In the genomic region with DNA sequence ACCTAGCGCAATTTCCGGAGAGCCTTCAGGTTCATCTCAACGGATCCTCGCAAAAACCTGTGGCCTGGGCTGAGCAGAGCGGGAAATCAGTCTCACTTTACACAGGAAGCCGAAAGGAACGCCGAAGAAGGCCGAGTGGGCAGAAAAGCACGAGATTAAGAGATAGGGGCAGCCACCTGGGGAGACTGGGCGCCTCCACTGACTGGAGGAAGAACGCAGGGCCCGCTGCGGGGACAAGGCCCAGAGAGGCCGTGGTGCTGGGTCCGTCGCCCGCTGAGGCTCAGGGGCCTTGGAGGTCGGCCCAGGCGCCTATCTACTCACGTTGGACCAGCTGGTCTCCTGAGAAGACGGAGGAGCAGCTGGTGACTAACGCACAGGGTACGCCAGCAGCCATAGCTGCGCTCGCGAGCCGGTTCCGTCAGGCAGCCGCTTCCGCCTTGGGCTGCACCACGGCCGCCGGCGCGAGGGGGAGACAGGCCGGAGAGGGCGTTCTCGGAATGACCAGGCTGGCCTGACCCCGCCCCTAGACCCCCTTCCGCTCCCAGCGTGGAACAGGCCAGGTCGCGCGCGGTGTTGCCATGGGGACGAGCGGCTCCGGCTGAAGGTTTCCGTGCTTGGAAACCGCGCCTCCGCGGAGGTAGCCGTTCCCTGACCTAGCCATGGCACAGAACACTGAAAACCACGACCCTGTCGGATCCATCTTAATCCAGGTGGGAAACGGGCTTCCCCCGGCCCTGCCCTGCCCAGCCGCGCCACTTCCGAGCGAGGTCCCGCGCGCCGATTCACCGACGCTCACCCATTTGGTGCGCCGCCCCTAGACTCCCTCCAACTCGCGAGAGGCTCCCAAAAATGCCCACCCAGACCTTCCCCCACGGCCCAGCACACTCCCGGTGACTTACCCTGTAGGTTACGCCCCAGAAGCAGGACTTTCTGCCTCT, we compare ENCODE assay signal across 8 cellular contexts. TPM values are rescaled to one million over a fixed set of nuclear protein-coding genes. Genes with fewer than 3 reads are reported as not detected.
DNase-seq lines count a peak whose midpoint lies in the region; ATAC-seq, FAIRE-seq and TF ChIP-seq lines count a peak whose summit lies in the region.

A gene with protein sequence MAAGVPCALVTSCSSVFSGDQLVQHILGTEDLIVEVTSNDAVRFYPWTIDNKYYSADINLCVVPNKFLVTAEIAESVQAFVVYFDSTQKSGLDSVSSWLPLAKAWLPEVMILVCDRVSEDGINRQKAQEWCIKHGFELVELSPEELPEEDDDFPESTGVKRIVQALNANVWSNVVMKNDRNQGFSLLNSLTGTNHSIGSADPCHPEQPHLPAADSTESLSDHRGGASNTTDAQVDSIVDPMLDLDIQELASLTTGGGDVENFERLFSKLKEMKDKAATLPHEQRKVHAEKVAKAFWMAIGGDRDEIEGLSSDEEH (minus strand): TSS at position 424 of the 938 bp plus-strand sequence. CDS start 30 bp downstream, at position 394.
A gene (plus strand): TSS at position 549 of the 938 bp plus-strand sequence. CDS start 111 bp downstream, at position 660.

- no peaks in the 10 kb centered on the region for H3K36me3 ChIP-seq in H1 (ENCODE audit: control insufficient read depth in 2 of 4, insufficient read depth in 4 of 4, low read length in 3 of 4)
- H3K36me3 ChIP-seq in mesenchymal stem cell (ENCODE audit: control insufficient read depth in 1 of 2, insufficient read depth in 2 of 2, low read depth in 1 of 2, low read length in 2 of 2) = no peaks in the 10 kb centered on the region

- H2AK5ac ChIP-seq in H1 (ENCODE audit: low read depth, low read length) (no peak within 1 kb of the TSS), mesenchymal stem cell (ENCODE audit: low read length, severe bottlenecking) (no peak within 1 kb of the TSS)

- peaks cover 38% of the 10 kb centered on the region for H3K4me1 Mint-ChIP-seq in activated CD8-positive, alpha-beta memory T cell treated with anti-CD3 and anti-CD28 coated beads, Interleukin-2, amount 10 ng/mL, durations not matched to agents 7 days and 5 days

- peak within 1 kb of the TSS; percentile 89 for H3K4me3 Mint-ChIP-seq in activated CD8-positive, alpha-beta memory T cell treated with anti-CD3 and anti-CD28 coated beads, Interleukin-2, amount 10 ng/mL, durations not matched to agents 7 days and 5 days

- peak; percentile 12 to 80 for TF ChIP-seq POLR2A in H1 (IDR thresholded peaks at IDR 0.05; ENCODE audit: control extremely low read depth in 1 of 2, low read depth in 2 of 2, low read length in 2 of 2)

- H3K9me3 Mint-ChIP-seq in activated CD8-positive, alpha-beta memory T cell treated with anti-CD3 and anti-CD28 coated beads, Interleukin-2, amount 10 ng/mL, durations not matched to agents 7 days and 5 days (ENCODE audit: low read depth) = no peaks in the 10 kb centered on the region

- H3K14ac ChIP-seq in H1 (ENCODE audit: insufficient read length) = no peak within 1 kb of the TSS
- H3K14ac ChIP-seq in mesenchymal stem cell (ENCODE audit: low read length in 2 of 2) = peak within 1 kb of the TSS in 1 of 2 experiments; percentile 63

- WGBS in H1 (ENCODE audit: extremely low coverage in 1 of 2, insufficient coverage in 1 of 2, insufficient read length in 1 of 2, insufficient replicate concordance in 2 of 2, low coverage in 1 of 2, low lambda C conversion rate in 2 of 2, missing lambda C conversion rate in 1 of 2), 2 experiments = 2% methylated on average over 66 of the region's 76 CpGs; no CpG with 5 or more reads in 1 of the 2 experiments
- under 1% methylated on average over 76 of the region's 76 CpGs for WGBS in mesenchymal stem cell

- CTCF ChIA-PET in activated CD8-positive, alpha-beta memory T cell treated with anti-CD3 and anti-CD28 coated beads, Interleukin-2, amount 10 ng/mL, durations not matched to agents 7 days and 5 days (lab: Charles Lee) = interaction anchor here (0.7 to 1.5 kb wide), 2 partner anchors 158 to 351 kb away, joined by 3 read pairs; no protein-coding TSS in a partner anchor
- CTCF ChIA-PET in H1 (lab: Charles Lee; ENCODE audit: partially characterized antibody) = interaction anchor here (0.6 to 1.7 kb wide), 4 partner anchors 14 to 393 kb away, joined by 3 to 4 read pairs (median 3); no protein-coding TSS in a partner anchor

- H4K8ac ChIP-seq in H1 (ENCODE audit: extremely low read depth, insufficient read depth, low read length) (peak within 1 kb of the TSS; percentile 94), mesenchymal stem cell (ENCODE audit: low read length) (peak within 1 kb of the TSS; percentile 97)

- H4K91ac ChIP-seq in H1 (replicated peaks; ENCODE audit: insufficient read length, low read length) (no peak within 1 kb of the TSS), mesenchymal stem cell (ENCODE audit: low read length) (peak within 1 kb of the TSS; percentile 86)

- H3K79me2 ChIP-seq in H1 (ENCODE audit: control insufficient read depth in 1 of 2, insufficient read depth in 2 of 2, low read length in 2 of 2) = peaks cover 2 to 44% of the 10 kb centered on the region in 2 experiments; a peak in 3 of 4 replicates

- no peak within 1 kb of the TSS for H3K56ac ChIP-seq in H1 (replicated peaks; ENCODE audit: insufficient read length, low read depth, low read length)

- H2BK5ac ChIP-seq in H1 (ENCODE audit: low read depth, low read length) (peak within 1 kb of the TSS; percentile 69), mesenchymal stem cell (ENCODE audit: low read depth, low read length, poor library complexity, severe bottlenecking) (peak within 1 kb of the TSS; percentile 54)

- peaks cover 4% of the 10 kb centered on the region for H3K27me3 Mint-ChIP-seq in activated CD8-positive, alpha-beta memory T cell treated with anti-CD3 and anti-CD28 coated beads, Interleukin-2, amount 10 ng/mL, durations not matched to agents 7 days and 5 days

- DNase-seq in COR-L47 (lab: John Stamatoyannopoulos, UW) (peak; percentile 95), HT1080 (ENCODE audit: low read depth) (peak; percentile 98), NOMO-1 (lab: John Stamatoyannopoulos, UW; ENCODE audit: unreplicated experiment in 2 of 2) (peak; percentile 93 to 94), H1 (ENCODE audit: low read depth in 1 of 2, low spot score in 2 of 2) (peak; percentile 84 to 100), mesenchymal stem cell (peak; percentile 98)
- DNase-seq in activated CD8-positive, alpha-beta memory T cell treated with anti-CD3 and anti-CD28 coated beads, Interleukin-2, amount 10 ng/mL, durations not matched to agents 7 days and 5 days = peak; percentile 99
- DNase-seq in stimulated activated CD8-positive, alpha-beta memory T cell treated with anti-CD3 and anti-CD28 coated beads, Interleukin-12 subunit alpha, Interleukin-12 subunit beta, amount 100 ng/mL, for 24 hours (ENCODE audit: extremely low read depth) = peak; percentile 95

- H3K4me3 ChIP-seq in H1 (ENCODE audit: extremely low read depth in 1 of 4, insufficient read depth in 2 of 4, low read depth in 3 of 4, low read length in 4 of 4) = peak within 1 kb of the TSS; percentile 64 to 95 (median 90)
- peak within 1 kb of the TSS; percentile 78 to 98 for H3K4me3 ChIP-seq in mesenchymal stem cell (ENCODE audit: insufficient read depth in 1 of 2, low read depth in 1 of 2, low read length in 2 of 2)

- H3K18ac ChIP-seq in H1 (ENCODE audit: extremely low read depth, low read length) (peak within 1 kb of the TSS; percentile 11; the same call in 1 of the 2 replicates), mesenchymal stem cell (ENCODE audit: low read depth in 1 of 2, low read length in 2 of 2) (peak within 1 kb of the TSS; percentile 74 to 94)

- no peak within 1 kb of the TSS for H2BK20ac ChIP-seq in H1 (ENCODE audit: low read length)

- ATAC-seq in GM21367 (IDR thresholded peaks at IDR 0.05; ENCODE audit: unreplicated experiment) = peak; percentile 87
- peak; percentile 97 for ATAC-seq in activated CD8-positive, alpha-beta memory T cell treated with anti-CD3 and anti-CD28 coated beads, Interleukin-2, amount 10 ng/mL, durations not matched to agents 7 days and 5 days

- H3K4ac ChIP-seq in H1 (replicated peaks; ENCODE audit: insufficient read length, low read depth, low read length) (no peak within 1 kb of the TSS), mesenchymal stem cell (ENCODE audit: low read depth in 1 of 2, low read length in 2 of 2) (peak within 1 kb of the TSS in 1 of 2 experiments; percentile 75)

- H2AFZ ChIP-seq in H1 (ENCODE audit: low read length) = peak within 1 kb of the TSS; percentile 93
- peak within 1 kb of the TSS; percentile 83 for H2AFZ ChIP-seq in mesenchymal stem cell (ENCODE audit: low read depth, low read length)

- H3K23ac ChIP-seq in H1 (ENCODE audit: insufficient read length) = no peak within 1 kb of the TSS
- H3K23ac ChIP-seq in mesenchymal stem cell (ENCODE audit: low read length in 2 of 2) = no peak within 1 kb of the TSS

- no peak for TF ChIP-seq CTCF in H1 (IDR thresholded peaks at IDR 0.05; ENCODE audit: control extremely low read depth in 1 of 3, insufficient read depth in 1 of 3, low read depth in 1 of 3, low read length in 3 of 3)

- TF ChIP-seq EP300 in H1 (IDR thresholded peaks at IDR 0.05; ENCODE audit: borderline replicate concordance in 1 of 2, low read depth in 2 of 2, low read length in 2 of 2) = peak in 1 of 2 experiments; percentile 100; a peak in 2 of 3 replicates

- 0 out of 2 replicates have a peak, but pooled peaks cover 3% of the 10 kb centered on the region for H3K23me2 ChIP-seq in H1 (ENCODE audit: low read depth, low read length)

- no peak for FAIRE-seq in H1 (lab: Jason Lieb, UNC)

- H3K4me2 ChIP-seq in H1 (ENCODE audit: insufficient read depth in 1 of 2, low read depth in 2 of 2, low read length in 2 of 2) (peak within 1 kb of the TSS; percentile 68 to 81), mesenchymal stem cell (ENCODE audit: low read length, poor library complexity, severe bottlenecking) (peak within 1 kb of the TSS; percentile 92)

- peak within 1 kb of the TSS; percentile 32 for H4K5ac ChIP-seq in H1 (ENCODE audit: insufficient read length, low read depth, low read length)

- H2BK12ac ChIP-seq in H1 (ENCODE audit: low read depth, low read length) (no peak within 1 kb of the TSS; the same call in 1 of the 2 replicates), mesenchymal stem cell (ENCODE audit: low read length in 2 of 2) (peak within 1 kb of the TSS in 1 of 2 experiments; percentile 93)

- H3K27me3 ChIP-seq in H1 (replicated peaks in 1 of 4; ENCODE audit: control insufficient read depth in 3 of 4, extremely low read depth in 1 of 4, insufficient read depth in 3 of 4, low read length in 3 of 4) (no peaks in the 10 kb centered on the region), mesenchymal stem cell (ENCODE audit: control insufficient read depth in 1 of 2, insufficient read depth in 1 of 2, low read length in 2 of 2) (no peaks in the 10 kb centered on the region)

- peak within 1 kb of the TSS; percentile 96 for H3K27ac Mint-ChIP-seq in activated CD8-positive, alpha-beta memory T cell treated with anti-CD3 and anti-CD28 coated beads, Interleukin-2, amount 10 ng/mL, durations not matched to agents 7 days and 5 days

- H3K9me3 ChIP-seq in H1 (ENCODE audit: insufficient read depth in 2 of 2, low read depth in 1 of 2, low read length in 1 of 2) (no peaks in the 10 kb centered on the region), mesenchymal stem cell (ENCODE audit: control insufficient read depth, low read length) (no peaks in the 10 kb centered on the region)

- peaks cover 15% of the 10 kb centered on the region for H3K36me3 Mint-ChIP-seq in activated CD8-positive, alpha-beta memory T cell treated with anti-CD3 and anti-CD28 coated beads, Interleukin-2, amount 10 ng/mL, durations not matched to agents 7 days and 5 days

- no peak within 1 kb of the TSS for H2BK120ac ChIP-seq in H1 (replicated peaks; ENCODE audit: low read depth, low read length)
- no peak within 1 kb of the TSS for H2BK120ac ChIP-seq in mesenchymal stem cell (ENCODE audit: low read depth, low read length)

- H3K4me1 ChIP-seq in H1 (replicated peaks in 1 of 4; ENCODE audit: control insufficient read depth in 3 of 4, insufficient read depth in 4 of 4, low read length in 3 of 4) (no peaks in the 10 kb centered on the region), mesenchymal stem cell (ENCODE audit: control insufficient read depth, insufficient read depth, low read depth, low read length) (peaks cover 7% of the 10 kb centered on the region)

- H3K79me1 ChIP-seq in H1 (ENCODE audit: low read depth, low read length) (no peaks in the 10 kb centered on the region; the same call in 1 of the 2 replicates), mesenchymal stem cell (replicated peaks; ENCODE audit: low read length, poor library complexity, severe bottlenecking) (peaks cover 5% of the 10 kb centered on the region)

- no peak for TF ChIP-seq RAD21 in H1 (IDR thresholded peaks at IDR 0.05 in 1 of 2, conservative IDR thresholded peaks at IDR 0.05 in 1 of 2; ENCODE audit: low read depth in 2 of 2, low read length in 2 of 2)

- POLR2A ChIA-PET in H1 (lab: Charles Lee; ENCODE audit: partially characterized antibody) = interaction anchor here (1.3 kb wide), 1 partner anchor 13 kb away, joined by 3 read pairs; no protein-coding TSS in a partner anchor

- H2BK15ac ChIP-seq in H1 (ENCODE audit: low read length) (no peak within 1 kb of the TSS), mesenchymal stem cell (ENCODE audit: low read depth, poor library complexity, severe bottlenecking) (peak within 1 kb of the TSS; percentile 99)

- peak within 1 kb of the TSS; percentile 68 to 89 (median 76) for H3K9ac ChIP-seq in H1 (replicated peaks in 1 of 4; ENCODE audit: extremely low read depth in 1 of 4, low read depth in 3 of 4, low read length in 3 of 4)
- H3K9ac ChIP-seq in mesenchymal stem cell (ENCODE audit: low read length) = peak within 1 kb of the TSS; percentile 100

- H3K27ac ChIP-seq in H1 (ENCODE audit: low read depth, low read length) (peak within 1 kb of the TSS; percentile 21), mesenchymal stem cell (ENCODE audit: low read length, poor library complexity, severe bottlenecking) (peak within 1 kb of the TSS; percentile 77)

- peaks cover 0 to 2% of the 10 kb centered on the region in 2 experiments for H4K20me1 ChIP-seq in H1 (replicated peaks in 1 of 2; ENCODE audit: control insufficient read depth in 1 of 2, insufficient read depth in 2 of 2, low read length in 2 of 2)

RNA-seq across cellular contexts. Expression of the first gene that starts in this region (rescaled TPM):
- 48.0 and 48.1 TPM in 2 replicates for total RNA-seq in HT1080 (2014; rRNA removed; shearing (Covaris generic))
- polyA plus RNA-seq in HT1080 (2015; cell fraction: cytosol; rRNA removed) = 42.3 and 42.6 TPM in 2 replicates
- polyA plus RNA-seq in HT1080 (2015; cell fraction: nucleus; rRNA removed) = 29.8 and 30.6 TPM in 2 replicates
- 10 to 100 TPM; 46.8 to 57.0 TPM for total RNA-seq in activated CD8-positive, alpha-beta memory T cell treated with anti-CD3 and anti-CD28 coated beads, Interleukin-2, amount 10 ng/mL, durations not matched to agents 7 days and 5 days
- total RNA-seq in H1 (2021; fragmentation: NEBNext Ultra II Directional; extraction: Animal tissue kit (Norgen Biotek cat#: 25700)) = 45.9 and 52.7 TPM in 2 replicates
- polyA plus RNA-seq in H1 (2011; rRNA removed) = 17.5 and 20.1 TPM in 2 replicates
- 26.3 TPM for polyA plus RNA-seq in H1 (2011; cell fraction: cytosol; rRNA removed)
- polyA plus RNA-seq in H1 (2011; cell fraction: nucleus; rRNA removed) = 13.0 TPM
- polyA plus RNA-seq in H1 (2012, experiment 1 of 2) = 33.1 to 53.2 TPM (median 38.4 TPM) in 4 replicates
- 3.9 TPM for polyA plus RNA-seq in H1 (2012, experiment 2 of 2)
- 18.2 TPM for polyA plus RNA-seq in H1 (2013, experiment 1 of 2)
- 19.1 TPM for polyA plus RNA-seq in H1 (2013, experiment 2 of 2)
- polyA minus RNA-seq in H1 (2011; rRNA and poly(A)+ RNA removed) = 53.6 and 101 TPM in 2 replicates
- polyA minus RNA-seq in H1 (2011; cell fraction: cytosol; rRNA and poly(A)+ RNA removed) = 31.7 TPM
- 44.2 TPM for polyA minus RNA-seq in H1 (2011; cell fraction: nucleus; rRNA and poly(A)+ RNA removed)
- polyA plus RNA-seq in mesenchymal stem cell (2013, experiment 1 of 2) = 24.1 TPM
- polyA plus RNA-seq in mesenchymal stem cell (2013, experiment 2 of 2) = 25.7 TPM

RNA-seq across cellular contexts. Expression of the second gene that starts in this region (rescaled TPM):
- total RNA-seq in HT1080 (2014; rRNA removed; shearing (Covaris generic)) = 3.5 and 5.0 TPM in 2 replicates
- polyA plus RNA-seq in HT1080 (2015; cell fraction: cytosol; rRNA removed) = 2.9 and 4.2 TPM in 2 replicates
- 4.8 and 7.0 TPM in 2 replicates for polyA plus RNA-seq in HT1080 (2015; cell fraction: nucleus; rRNA removed)
- 1 to 10 TPM in 1 of 2 experiments, under 1 TPM in 1; 0.98 to 1.9 TPM for total RNA-seq in activated CD8-positive, alpha-beta memory T cell treated with anti-CD3 and anti-CD28 coated beads, Interleukin-2, amount 10 ng/mL, durations not matched to agents 7 days and 5 days
- 0.88 and 1.9 TPM in 2 replicates for total RNA-seq in H1 (2021; fragmentation: NEBNext Ultra II Directional; extraction: Animal tissue kit (Norgen Biotek cat#: 25700))
- 0.33 and 0.60 TPM in 2 replicates for polyA plus RNA-seq in H1 (2011; rRNA removed)
- polyA plus RNA-seq in H1 (2011; cell fraction: cytosol; rRNA removed) = 0.66 TPM
- polyA plus RNA-seq in H1 (2011; cell fraction: nucleus; rRNA removed) = 0.90 TPM
- 0.79 to 1.3 TPM (median 0.97 TPM) in 4 replicates for polyA plus RNA-seq in H1 (2012, experiment 1 of 2)
- not detected for polyA plus RNA-seq in H1 (2012, experiment 2 of 2)
- polyA plus RNA-seq in H1 (2013, experiment 1 of 2) = 1.4 TPM
- polyA plus RNA-seq in H1 (2013, experiment 2 of 2) = 0.70 TPM
- polyA minus RNA-seq in H1 (2011; rRNA and poly(A)+ RNA removed) = 4.4 and 5.9 TPM in 2 replicates
- polyA minus RNA-seq in H1 (2011; cell fraction: cytosol; rRNA and poly(A)+ RNA removed) = 2.9 TPM
- 7.9 TPM for polyA minus RNA-seq in H1 (2011; cell fraction: nucleus; rRNA and poly(A)+ RNA removed)
- polyA plus RNA-seq in mesenchymal stem cell (2013, experiment 1 of 2) = 0.76 TPM
- 0.84 TPM for polyA plus RNA-seq in mesenchymal stem cell (2013, experiment 2 of 2)

Comparison
In these comparisons a context has a peak if more than half of its experiments do, and no peak if none do; other contexts are left out.
1. Peak in every context shown above with its lines: DNase-seq, ATAC-seq, H3K4me3 ChIP-seq and H3K27ac ChIP-seq.